Comparison of ENCODE assay signal across 9 cellular contexts in genomic region chr1:21668232-21669032, GRCh38. TPM values are rescaled to one million over a fixed set of nuclear protein-coding genes. Genes with fewer than 3 reads are reported as not detected.
A peak's percentile ranks its signal among the peaks of the same experiment; 100 is the strongest.
DNase-seq lines count a peak whose midpoint lies in the region; ATAC-seq, FAIRE-seq and TF ChIP-seq lines count a peak whose summit lies in the region.
"Had no signal": no experiment of that assay in that cellular context is flagged by ENCODE, and none has a peak within 500 bp of the region (broad histone marks: within the 10 kb centered on the region; RNA-seq: fewer than 3 reads in every experiment).

No MANE protein-coding gene starts in this region.

- no peaks in the 10 kb centered on the region for H3K36me3 Mint-ChIP-seq in activated T-cell treated with anti-CD3 and anti-CD28 coated beads, Interleukin-2, amount 50 U/mL, for 24 hours (ENCODE audit: low read depth)
- no peaks in the 10 kb centered on the region for H3K36me3 Mint-ChIP-seq in activated T-helper 17 cell treated with anti-CD3 and anti-CD28 coated beads, Interleukin-2, amount 50 U/mL, for 72 hours (ENCODE audit: low read depth)
- no peaks in the 10 kb centered on the region for H3K36me3 Mint-ChIP-seq in stimulated activated memory B cell treated with anti-CD40 and anti-IgM and Interleukin-4, amounts not matched to agents 10 μg/mL and 1 μg/mL and 100 μg/mL, for 72 hours

- TF ChIP-seq CTCF in keratinocyte (optimal IDR thresholded peaks at IDR 0.05 in 1 of 3, IDR thresholded peaks at IDR 0.05 in 1 of 3, conservative IDR thresholded peaks at IDR 0.05 in 1 of 3; ENCODE audit: extremely low read depth in 1 of 3, insufficient read depth in 2 of 3, low read length in 3 of 3) (no peak), suprapubic skin (IDR thresholded peaks at IDR 0.05) (no peak)

- H3K4me1 Mint-ChIP-seq in activated T-cell treated with anti-CD3 and anti-CD28 coated beads, Interleukin-2, amount 50 U/mL, for 24 hours (ENCODE audit: low read depth), result peaks cover 27% of the 10 kb centered on the region
- no peaks in the 10 kb centered on the region for H3K4me1 Mint-ChIP-seq in activated T-helper 17 cell treated with anti-CD3 and anti-CD28 coated beads, Interleukin-2, amount 50 U/mL, for 72 hours
- peaks cover 34% of the 10 kb centered on the region for H3K4me1 Mint-ChIP-seq in stimulated activated memory B cell treated with anti-CD40 and anti-IgM and Interleukin-4, amounts not matched to agents 10 μg/mL and 1 μg/mL and 100 μg/mL, for 72 hours

- no peak for ATAC-seq in activated T-helper 17 cell treated with anti-CD3 and anti-CD28 coated beads, Interleukin-2, amount 50 U/mL, for 72 hours (replicated peaks)
- ATAC-seq in left lobe of liver, result no peak
- no peak for ATAC-seq in GM18858 (IDR thresholded peaks at IDR 0.05; ENCODE audit: unreplicated experiment)
- ATAC-seq in stimulated activated memory B cell treated with anti-CD40 and anti-IgM and Interleukin-4, amounts not matched to agents 10 μg/mL and 1 μg/mL and 100 μg/mL, for 72 hours, result no peak

- no peaks in the 10 kb centered on the region for H3K9me3 Mint-ChIP-seq in activated T-cell treated with anti-CD3 and anti-CD28 coated beads, Interleukin-2, amount 50 U/mL, for 24 hours
- H3K9me3 Mint-ChIP-seq in activated T-helper 17 cell treated with anti-CD3 and anti-CD28 coated beads, Interleukin-2, amount 50 U/mL, for 72 hours, result no peaks in the 10 kb centered on the region
- no peaks in the 10 kb centered on the region for H3K9me3 Mint-ChIP-seq in stimulated activated memory B cell treated with anti-CD40 and anti-IgM and Interleukin-4, amounts not matched to agents 10 μg/mL and 1 μg/mL and 100 μg/mL, for 72 hours

- no peaks in the 10 kb centered on the region for H3K36me3 ChIP-seq in keratinocyte (ENCODE audit: control insufficient read depth in 2 of 2, extremely low read depth in 1 of 2, insufficient read depth in 2 of 2, low read length in 2 of 2)
- no peaks in the 10 kb centered on the region for H3K36me3 ChIP-seq in suprapubic skin

- FAIRE-seq in keratinocyte (lab: Jason Lieb, UNC), result no peak

- H3K4me3 Mint-ChIP-seq in activated T-cell treated with anti-CD3 and anti-CD28 coated beads, Interleukin-2, amount 50 U/mL, for 24 hours, result peak overlapping the region; percentile 18
- peak overlapping the region; percentile 15 for H3K4me3 Mint-ChIP-seq in activated T-helper 17 cell treated with anti-CD3 and anti-CD28 coated beads, Interleukin-2, amount 50 U/mL, for 72 hours
- no peak overlapping the region for H3K4me3 Mint-ChIP-seq in stimulated activated memory B cell treated with anti-CD40 and anti-IgM and Interleukin-4, amounts not matched to agents 10 μg/mL and 1 μg/mL and 100 μg/mL, for 72 hours

- H2AFZ ChIP-seq in keratinocyte (ENCODE audit: control insufficient read depth, low read length), result no peak overlapping the region

- dilution Hi-C loops in keratinocyte (cut with MboI; ENCODE audit: extremely low pct_ligation_motif_present, low sequenced_read_pairs), result no loop called here

- H3K9ac ChIP-seq in keratinocyte (ENCODE audit: control insufficient read depth, extremely low read depth, insufficient read depth, low read length), result no peak overlapping the region

- 28% methylated on average over 11 of the region's 36 CpGs for WGBS in suprapubic skin

- H3K27ac ChIP-seq in keratinocyte (ENCODE audit: control insufficient read depth, insufficient read depth, low read length) (no peak overlapping the region), suprapubic skin (no peak overlapping the region)

- H3K9me1 ChIP-seq in keratinocyte (ENCODE audit: control insufficient read depth, extremely low read depth, insufficient read depth, low read length), result peaks cover 3% of the 10 kb centered on the region

- H3K9me3 ChIP-seq in keratinocyte (ENCODE audit: control insufficient read depth, low read depth, low read length), result no peaks in the 10 kb centered on the region
- H3K9me3 ChIP-seq in suprapubic skin, result no peaks in the 10 kb centered on the region

- H3K27me3 Mint-ChIP-seq in activated T-cell treated with anti-CD3 and anti-CD28 coated beads, Interleukin-2, amount 50 U/mL, for 24 hours, result peaks cover 71% of the 10 kb centered on the region
- H3K27me3 Mint-ChIP-seq in activated T-helper 17 cell treated with anti-CD3 and anti-CD28 coated beads, Interleukin-2, amount 50 U/mL, for 72 hours, result peaks cover 10% of the 10 kb centered on the region
- peaks cover 57% of the 10 kb centered on the region for H3K27me3 Mint-ChIP-seq in stimulated activated memory B cell treated with anti-CD40 and anti-IgM and Interleukin-4, amounts not matched to agents 10 μg/mL and 1 μg/mL and 100 μg/mL, for 72 hours

- no peaks in the 10 kb centered on the region for H3K79me2 ChIP-seq in keratinocyte (ENCODE audit: control insufficient read depth, insufficient read depth, low read length)

- no peak for TF ChIP-seq EP300 in suprapubic skin (IDR thresholded peaks at IDR 0.05)

- peak overlapping the region; percentile 14 for H3K27ac Mint-ChIP-seq in activated T-cell treated with anti-CD3 and anti-CD28 coated beads, Interleukin-2, amount 50 U/mL, for 24 hours
- no peak overlapping the region for H3K27ac Mint-ChIP-seq in activated T-helper 17 cell treated with anti-CD3 and anti-CD28 coated beads, Interleukin-2, amount 50 U/mL, for 72 hours
- no peak overlapping the region for H3K27ac Mint-ChIP-seq in stimulated activated memory B cell treated with anti-CD40 and anti-IgM and Interleukin-4, amounts not matched to agents 10 μg/mL and 1 μg/mL and 100 μg/mL, for 72 hours

- peak overlapping the region; percentile 67 for H3K4me2 ChIP-seq in keratinocyte (ENCODE audit: control insufficient read depth, extremely low read depth, insufficient read depth, low read depth, low read length)

- peaks cover 44% of the 10 kb centered on the region for H3K27me3 ChIP-seq in keratinocyte (ENCODE audit: control insufficient read depth, extremely low read depth, insufficient read depth, low read length)
- H3K27me3 ChIP-seq in suprapubic skin, result peaks cover 30% of the 10 kb centered on the region

- no peak for TF ChIP-seq POLR2A in suprapubic skin (IDR thresholded peaks at IDR 0.05)

- no peak overlapping the region for H3K4me3 ChIP-seq in keratinocyte (ENCODE audit: control insufficient read depth in 2 of 3, extremely low read depth in 1 of 3, insufficient read depth in 2 of 3, low read depth in 1 of 3, low read length in 3 of 3)
- H3K4me3 ChIP-seq in suprapubic skin, result peak overlapping the region; percentile 39

- H3K4me1 ChIP-seq in keratinocyte (ENCODE audit: control insufficient read depth, extremely low read depth, insufficient read depth, low read length), result peaks cover 8% of the 10 kb centered on the region
- H3K4me1 ChIP-seq in suprapubic skin, result peaks cover 37% of the 10 kb centered on the region

- no peak for DNase-seq in activated T-cell treated with anti-CD3 and anti-CD28 coated beads, Interleukin-2, amount 50 U/mL, for 24 hours
- no peak for DNase-seq in activated T-cell treated with anti-CD3 and anti-CD28 coated beads, Interleukin-2, amount 50 U/mL, for 48 hours
- DNase-seq in keratinocyte (ENCODE audit: low read depth, low spot score) (no peak), suprapubic skin (ENCODE audit: low spot score in 2 of 2) (peak in 1 of 2 donors; percentile 77), left lobe of liver (ENCODE audit: low spot score) (no peak)

- no peaks in the 10 kb centered on the region for H4K20me1 ChIP-seq in keratinocyte (ENCODE audit: control insufficient read depth, extremely low read depth, insufficient read depth, low read length)

RNA-seq across cellular contexts. Expression of gene RAP1GAP, which starts 0.7 kb away (rescaled TPM):
- total RNA-seq in activated T-helper 17 cell treated with anti-CD3 and anti-CD28 coated beads, Interleukin-2, amount 50 U/mL, for 72 hours, result 1 to 10 TPM in 1 of 2 donors, under 1 TPM in 1; 0.45 to 6.0 TPM
- polyA plus RNA-seq in keratinocyte, result 0.95 to 1.6 TPM (median 1.1 TPM) in 3 replicates
- 2.8 TPM for polyA plus RNA-seq in keratinocyte (2011; ENCODE audit: low read depth)
- 1.5 TPM in 2 replicates for polyA plus RNA-seq in keratinocyte (2011; cell fraction: cytosol; rRNA removed)
- 1.4 and 1.9 TPM in 2 replicates for polyA plus RNA-seq in keratinocyte (2011; cell fraction: nucleus; rRNA removed)
- 1.1 and 4.3 TPM in 2 replicates for polyA plus RNA-seq in keratinocyte (2012; ENCODE audit: low replicate concordance)
- polyA minus RNA-seq in keratinocyte, result 1.9 to 3.3 TPM (median 2.1 TPM) in 3 replicates
- polyA minus RNA-seq in keratinocyte (2011; cell fraction: cytosol; rRNA and poly(A)+ RNA removed), result 2.7 TPM
- 0.74 and 1.2 TPM in 2 replicates for polyA minus RNA-seq in keratinocyte (2011; cell fraction: nucleus; rRNA and poly(A)+ RNA removed)
- total RNA-seq in suprapubic skin (1 to 10 TPM; 1.5 to 4.9 (median 3.6) TPM), left lobe of liver (10.8 TPM)
- total RNA-seq: OCI-LY7 had no signal
